2 cellular contexts compared by ENCODE assay signal in the genomic region with DNA sequence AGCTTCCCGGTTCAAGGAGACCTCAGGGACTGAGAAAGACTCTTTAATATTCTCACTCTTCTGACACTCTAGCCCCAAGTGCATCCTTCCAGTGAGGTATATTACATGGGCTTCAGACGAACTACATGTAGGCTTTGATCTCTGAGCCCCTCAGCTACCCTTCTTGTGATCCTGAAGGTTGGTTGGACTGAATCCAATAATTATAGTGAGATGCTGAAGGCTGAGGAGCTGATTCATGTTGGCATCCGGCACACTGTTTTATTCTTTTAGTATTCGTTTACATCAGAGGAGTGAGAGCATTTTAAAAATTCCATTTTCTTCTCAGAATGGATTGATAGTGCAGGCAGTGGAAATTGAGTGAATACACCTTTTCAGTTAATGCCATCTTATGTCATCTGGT.
TF ChIP-seq lines count a peak whose summit lies in the region.

No MANE protein-coding gene starts in this region.

TF ChIP-seq in IMR-90, 13 proteins besides CTCF, POLR2A, EP300 and RAD21:
- no peak for TF ChIP-seq MAFK (IDR thresholded peaks at IDR 0.05; ENCODE audit: low read depth, low read length)
- no peak for TF ChIP-seq CEBPB (IDR thresholded peaks at IDR 0.05; ENCODE audit: low read depth, low read length)
- no peak for TF ChIP-seq MAZ (IDR thresholded peaks at IDR 0.05; ENCODE audit: borderline replicate concordance, low read depth, low read length)
- TF ChIP-seq RFX5 (IDR thresholded peaks at IDR 0.05; ENCODE audit: low read depth, low read length): no peak
- no peak for TF ChIP-seq RCOR1 (IDR thresholded peaks at IDR 0.05; ENCODE audit: insufficient replicate concordance, low read length)
- TF ChIP-seq, protein P1, sequence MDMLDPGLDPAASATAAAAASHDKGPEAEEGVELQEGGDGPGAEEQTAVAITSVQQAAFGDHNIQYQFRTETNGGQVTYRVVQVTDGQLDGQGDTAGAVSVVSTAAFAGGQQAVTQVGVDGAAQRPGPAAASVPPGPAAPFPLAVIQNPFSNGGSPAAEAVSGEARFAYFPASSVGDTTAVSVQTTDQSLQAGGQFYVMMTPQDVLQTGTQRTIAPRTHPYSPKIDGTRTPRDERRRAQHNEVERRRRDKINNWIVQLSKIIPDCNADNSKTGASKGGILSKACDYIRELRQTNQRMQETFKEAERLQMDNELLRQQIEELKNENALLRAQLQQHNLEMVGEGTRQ (IDR thresholded peaks at IDR 0.05; ENCODE audit: low read depth, low read length): no peak
- no peak for TF ChIP-seq MXI1 (IDR thresholded peaks at IDR 0.05; ENCODE audit: borderline replicate concordance, low read depth, low read length)
- TF ChIP-seq, protein P2, sequence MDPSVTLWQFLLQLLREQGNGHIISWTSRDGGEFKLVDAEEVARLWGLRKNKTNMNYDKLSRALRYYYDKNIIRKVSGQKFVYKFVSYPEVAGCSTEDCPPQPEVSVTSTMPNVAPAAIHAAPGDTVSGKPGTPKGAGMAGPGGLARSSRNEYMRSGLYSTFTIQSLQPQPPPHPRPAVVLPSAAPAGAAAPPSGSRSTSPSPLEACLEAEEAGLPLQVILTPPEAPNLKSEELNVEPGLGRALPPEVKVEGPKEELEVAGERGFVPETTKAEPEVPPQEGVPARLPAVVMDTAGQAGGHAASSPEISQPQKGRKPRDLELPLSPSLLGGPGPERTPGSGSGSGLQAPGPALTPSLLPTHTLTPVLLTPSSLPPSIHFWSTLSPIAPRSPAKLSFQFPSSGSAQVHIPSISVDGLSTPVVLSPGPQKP (IDR thresholded peaks at IDR 0.05; ENCODE audit: borderline replicate concordance, low read depth, low read length): no peak
- no peak for TF ChIP-seq BHLHE40 (IDR thresholded peaks at IDR 0.05; ENCODE audit: low read depth, low read length)
- no peak for TF ChIP-seq SMC3 (IDR thresholded peaks at IDR 0.05; ENCODE audit: low read depth, low read length)
- TF ChIP-seq CHD1 (IDR thresholded peaks at IDR 0.05; ENCODE audit: low read depth, low read length): no peak
- TF ChIP-seq FOS (IDR thresholded peaks at IDR 0.05; ENCODE audit: low read depth, low read length): no peak
- TF ChIP-seq NFE2L2 (IDR thresholded peaks at IDR 0.05; ENCODE audit: low read depth, low read length): no peak

TF ChIP-seq in SK-N-SH treated with all-trans-retinoic acid at 6 μM for 48 hours, 23 proteins besides CTCF, POLR2A, EP300 and RAD21:
- peak; percentile 24; the same call in 1 of the 2 replicates for TF ChIP-seq ISL1 (CRISPR knock-in tag; IDR thresholded peaks at IDR 0.05)
- no peak for TF ChIP-seq TOX (CRISPR knock-in tag; IDR thresholded peaks at IDR 0.05; ENCODE audit: borderline replicate concordance)
